22 cellular contexts compared by ENCODE assay signal in genomic region chr2:236944561-236944960, GRCh38.
"Had no signal": no experiment of that assay in that cellular context is flagged by ENCODE, and none has a peak within 500 bp of the region (broad histone marks: within the 10 kb centered on the region; RNA-seq: fewer than 3 reads in every experiment).

No MANE protein-coding gene starts in this region.

- DNase-seq: cerebellar nuclear complex; effector memory CD4-positive, alpha-beta T cell; esophagus squamous epithelium; foreskin melanocyte; glutamatergic neuron; heart right ventricle; hippocampal formation; left cardiac atrium; left ventricle myocardium inferior; lower lobe of right lung; mucosa of descending colon; naive B cell; right cardiac atrium; spleen; stimulated activated CD4-positive, alpha-beta T cell treated with anti-CD3 and anti-CD28 coated beads, Interleukin-4, amount 100 ng/mL, for 4 hours; stimulated activated naive B cell treated with anti-CD40 and anti-IgM and Interleukin-4, amounts not matched to agents 10 μg/mL and 1 μg/mL and 100 μg/mL, for 72 hours; transverse colon; upper lobe of right lung had no signal

- H3K27me3 ChIP-seq: esophagus squamous epithelium, transverse colon, upper lobe of right lung, vagina had no signal

- H3K36me3 ChIP-seq: esophagus squamous epithelium, heart right ventricle, left ventricle myocardium inferior, lower lobe of right lung, prostate gland, spleen, thoracic aorta, transverse colon, upper lobe of right lung, vagina had no signal

- H3K4me3 ChIP-seq: esophagus squamous epithelium, heart right ventricle, left ventricle myocardium inferior, lower lobe of right lung, mucosa of descending colon, prostate gland, skin epidermis, spleen, thoracic aorta, transverse colon, upper lobe of right lung, vagina had no signal

- H3K9me3 ChIP-seq: esophagus squamous epithelium, heart right ventricle, left ventricle myocardium inferior, lower lobe of right lung, mucosa of descending colon, prostate gland, spleen, thoracic aorta, transverse colon, upper lobe of right lung, vagina had no signal

- H3K27ac ChIP-seq: esophagus squamous epithelium, heart right ventricle, left ventricle myocardium inferior, lower lobe of right lung, prostate gland, skin epidermis, thoracic aorta, transverse colon, upper lobe of right lung, vagina had no signal

- ATAC-seq: heart right ventricle; left cardiac atrium; lower lobe of right lung; mucosa of descending colon; right cardiac atrium; stimulated activated naive B cell treated with anti-CD40 and anti-IgM and Interleukin-4, amounts not matched to agents 10 μg/mL and 1 μg/mL and 100 μg/mL, for 72 hours; upper lobe of right lung had no signal

- H3K4me1 ChIP-seq: prostate gland, transverse colon, upper lobe of right lung, vagina had no signal
